In the genomic region with DNA sequence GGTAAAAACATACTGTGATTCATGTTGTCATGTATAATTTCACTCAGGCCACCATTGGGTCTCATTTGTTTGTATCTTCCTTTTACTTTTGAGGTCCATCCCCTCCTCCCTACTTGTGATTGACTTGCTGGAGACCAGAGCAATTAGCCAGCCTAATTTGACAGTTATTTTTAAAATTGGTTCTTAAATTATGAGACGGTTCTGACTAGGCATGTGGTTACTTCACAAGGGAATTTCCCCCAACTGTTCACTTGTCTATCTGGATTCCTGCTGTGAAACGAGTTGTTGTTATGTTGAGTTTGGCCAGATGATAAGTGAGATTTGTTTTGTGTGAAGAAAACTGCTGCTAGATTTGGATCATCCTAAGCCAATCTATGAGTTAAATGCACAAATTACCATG, we compare ENCODE assay signal across 16 cellular contexts.
A peak's percentile ranks its signal among the peaks of the same experiment; 100 is the strongest.
DNase-seq lines count a peak whose midpoint lies in the region; ATAC-seq and TF ChIP-seq lines count a peak whose summit lies in the region.
"Had no signal": no experiment of that assay in that cellular context is flagged by ENCODE, and none has a peak within 500 bp of the region (broad histone marks: within the 10 kb centered on the region; RNA-seq: fewer than 3 reads in every experiment).

No MANE protein-coding gene starts in this region.

- H3K4me1 ChIP-seq in esophagus muscularis mucosa: no peaks in the 10 kb centered on the region
- H3K4me1 ChIP-seq in ascending aorta: no peaks in the 10 kb centered on the region
- H3K4me1 ChIP-seq: SJSA1, upper lobe of left lung had no signal

- WGBS in esophagus muscularis mucosa: 57% methylated on average over 2 of the region's 2 CpGs

- no peak overlapping the region for H3K4me3 ChIP-seq in esophagus muscularis mucosa
- H3K4me3 ChIP-seq in ascending aorta: no peak overlapping the region
- H3K4me3 ChIP-seq: coronary artery, SJSA1, upper lobe of left lung had no signal

- intact Hi-C loops in esophagus muscularis mucosa (cut with DNase I): no loop called here
- intact Hi-C loops in ascending aorta (cut with DNase I): no loop called here

- H3K9me3 ChIP-seq in esophagus muscularis mucosa: no peaks in the 10 kb centered on the region
- no peaks in the 10 kb centered on the region for H3K9me3 ChIP-seq in ascending aorta
- H3K9me3 ChIP-seq: SJSA1, upper lobe of left lung had no signal

- H3K27ac ChIP-seq in esophagus muscularis mucosa (replicated peaks in 1 of 4): no peak overlapping the region
- no peak overlapping the region for H3K27ac ChIP-seq in ascending aorta
- H3K27ac ChIP-seq: coronary artery, SJSA1, upper lobe of left lung, VCaP had no signal

- ATAC-seq in GM18870 (IDR thresholded peaks at IDR 0.05; ENCODE audit: unreplicated experiment) (peak; percentile 73), HG02588 (IDR thresholded peaks at IDR 0.05; ENCODE audit: unreplicated experiment) (peak; percentile 64), HG03520 (IDR thresholded peaks at IDR 0.05; ENCODE audit: unreplicated experiment) (peak; percentile 77)
- ATAC-seq: activated naive CD8-positive, alpha-beta T cell treated with anti-CD3 and anti-CD28 coated beads, Interleukin-2, amount 50 U/mL, for 24 hours had no signal

- DNase-seq in A172 (ENCODE audit: low spot score): peak; percentile 2
- DNase-seq in COLO668 (lab: John Stamatoyannopoulos, UW; ENCODE audit: unreplicated experiment): no peak
- no peak for DNase-seq in islet precursor cell
- no peak for DNase-seq in esophagus muscularis mucosa (ENCODE audit: extremely low spot score)
- DNase-seq in ascending aorta (ENCODE audit: low spot score in 2 of 2): no peak
- DNase-seq: activated naive CD8-positive, alpha-beta T cell treated with anti-CD3 and anti-CD28 coated beads, Interleukin-2, amount 50 U/mL, for 24 hours; Calu3; NCI-H2029 treated with DMSO at 0.1 percent for 48 hours; NK-92 treated with Interleukin-12 subunit alpha and Interleukin-12 subunit beta, amount 100 ng/mL, for 24 hours; upper lobe of left lung had no signal

- no peak for TF ChIP-seq CTCF in esophagus muscularis mucosa (IDR thresholded peaks at IDR 0.05)
- TF ChIP-seq CTCF in ascending aorta (IDR thresholded peaks at IDR 0.05): no peak

- TF ChIP-seq POLR2A in esophagus muscularis mucosa (IDR thresholded peaks at IDR 0.05; ENCODE audit: low read depth): no peak

- no peaks in the 10 kb centered on the region for H3K36me3 ChIP-seq in esophagus muscularis mucosa
- no peaks in the 10 kb centered on the region for H3K36me3 ChIP-seq in ascending aorta
- H3K36me3 ChIP-seq: SJSA1, upper lobe of left lung had no signal

- TF ChIP-seq EP300 in esophagus muscularis mucosa (IDR thresholded peaks at IDR 0.05): no peak

- H3K27me3 ChIP-seq in esophagus muscularis mucosa (no peaks in the 10 kb centered on the region), ascending aorta (no peaks in the 10 kb centered on the region)
- H3K27me3 ChIP-seq: upper lobe of left lung had no signal
